ENCODE assay signal across 16 cellular contexts in genomic region chr5:121027636-121028035, GRCh38.
"Had no signal": no experiment of that assay in that cellular context is flagged by ENCODE, and none has a peak within 500 bp of the region (broad histone marks: within the 10 kb centered on the region; RNA-seq: fewer than 3 reads in every experiment).

No MANE protein-coding gene starts in this region.

- H3K36me3 Mint-ChIP-seq: activated naive CD8-positive, alpha-beta T cell treated with anti-CD3 and anti-CD28 coated beads, Interleukin-2, amount 10 ng/mL, durations not matched to agents 7 days and 5 days; brain; naive thymus-derived CD4-positive, alpha-beta T cell; type B pancreatic cell had no signal

- DNase-seq: activated B cell treated with CpG ODN at 0.5 μM for 24 hours; activated CD4-positive, alpha-beta T cell treated with anti-CD3 and anti-CD28 coated beads, Interleukin-2, amount 10 ng/mL, durations not matched to agents 7 days and 5 days; activated naive CD4-positive, alpha-beta T cell; activated naive CD8-positive, alpha-beta T cell treated with anti-CD3 and anti-CD28 coated beads, Interleukin-2, amount 10 ng/mL, durations not matched to agents 7 days and 5 days; central memory CD4-positive, alpha-beta T cell; islet precursor cell; mammary epithelial cell; mucosa of descending colon; naive thymus-derived CD4-positive, alpha-beta T cell; ovary had no signal

- ATAC-seq: esophagus mucosa; mucosa of descending colon; naive thymus-derived CD4-positive, alpha-beta T cell; sciatic nerve had no signal

- H3K27ac Mint-ChIP-seq: activated B cell treated with CpG ODN at 0.5 μM for 24 hours; activated CD4-positive, alpha-beta T cell treated with anti-CD3 and anti-CD28 coated beads, Interleukin-2, amount 10 ng/mL, durations not matched to agents 7 days and 5 days; activated naive CD8-positive, alpha-beta T cell treated with anti-CD3 and anti-CD28 coated beads, Interleukin-2, amount 10 ng/mL, durations not matched to agents 7 days and 5 days; activated T-helper 1 cell treated with anti-CD3 and anti-CD28 coated beads, Interleukin-12 subunit alpha, Interleukin-12 subunit beta, Interleukin-2, Interleukin-4 antibody, amounts not matched to agents 30 ng/mL and 10 ng/mL and 1 ng/mL, durations not matched to agents 14 hours and 24 hours and 36 hours; brain; naive thymus-derived CD4-positive, alpha-beta T cell; stimulated activated naive CD8-positive, alpha-beta T cell treated with anti-CD3 and anti-CD28 coated beads, Interleukin-15, Interleukin-2, amounts not matched to agents 100 ng/mL and 50 ng/mL, for 24 hours; type B pancreatic cell had no signal

- H3K9me3 Mint-ChIP-seq: activated B cell treated with CpG ODN at 0.5 μM for 24 hours; activated CD4-positive, alpha-beta T cell treated with anti-CD3 and anti-CD28 coated beads, Interleukin-2, amount 10 ng/mL, durations not matched to agents 7 days and 5 days; activated naive CD8-positive, alpha-beta T cell treated with anti-CD3 and anti-CD28 coated beads, Interleukin-2, amount 10 ng/mL, durations not matched to agents 7 days and 5 days; activated T-helper 1 cell treated with anti-CD3 and anti-CD28 coated beads, Interleukin-12 subunit alpha, Interleukin-12 subunit beta, Interleukin-2, Interleukin-4 antibody, amounts not matched to agents 30 ng/mL and 10 ng/mL and 1 ng/mL, durations not matched to agents 14 hours and 24 hours and 36 hours; brain; stimulated activated naive CD8-positive, alpha-beta T cell treated with anti-CD3 and anti-CD28 coated beads, Interleukin-15, Interleukin-2, amounts not matched to agents 100 ng/mL and 50 ng/mL, for 24 hours; type B pancreatic cell had no signal

- H3K27me3 Mint-ChIP-seq: activated B cell treated with CpG ODN at 0.5 μM for 24 hours; activated CD4-positive, alpha-beta T cell treated with anti-CD3 and anti-CD28 coated beads, Interleukin-2, amount 10 ng/mL, durations not matched to agents 7 days and 5 days; activated naive CD8-positive, alpha-beta T cell treated with anti-CD3 and anti-CD28 coated beads, Interleukin-2, amount 10 ng/mL, durations not matched to agents 7 days and 5 days; brain; naive thymus-derived CD4-positive, alpha-beta T cell; stimulated activated naive CD8-positive, alpha-beta T cell treated with anti-CD3 and anti-CD28 coated beads, Interleukin-15, Interleukin-2, amounts not matched to agents 100 ng/mL and 50 ng/mL, for 24 hours; type B pancreatic cell had no signal

- H3K4me3 Mint-ChIP-seq: activated B cell treated with CpG ODN at 0.5 μM for 24 hours; activated CD4-positive, alpha-beta T cell treated with anti-CD3 and anti-CD28 coated beads, Interleukin-2, amount 10 ng/mL, durations not matched to agents 7 days and 5 days; activated naive CD8-positive, alpha-beta T cell treated with anti-CD3 and anti-CD28 coated beads, Interleukin-2, amount 10 ng/mL, durations not matched to agents 7 days and 5 days; activated T-helper 1 cell treated with anti-CD3 and anti-CD28 coated beads, Interleukin-12 subunit alpha, Interleukin-12 subunit beta, Interleukin-2, Interleukin-4 antibody, amounts not matched to agents 30 ng/mL and 10 ng/mL and 1 ng/mL, durations not matched to agents 14 hours and 24 hours and 36 hours; brain; naive thymus-derived CD4-positive, alpha-beta T cell; stimulated activated naive CD8-positive, alpha-beta T cell treated with anti-CD3 and anti-CD28 coated beads, Interleukin-15, Interleukin-2, amounts not matched to agents 100 ng/mL and 50 ng/mL, for 24 hours; type B pancreatic cell had no signal

- H3K4me1 Mint-ChIP-seq: activated B cell treated with CpG ODN at 0.5 μM for 24 hours; activated CD4-positive, alpha-beta T cell treated with anti-CD3 and anti-CD28 coated beads, Interleukin-2, amount 10 ng/mL, durations not matched to agents 7 days and 5 days; activated naive CD8-positive, alpha-beta T cell treated with anti-CD3 and anti-CD28 coated beads, Interleukin-2, amount 10 ng/mL, durations not matched to agents 7 days and 5 days; naive thymus-derived CD4-positive, alpha-beta T cell had no signal
